ENCODE assay signal across 1 cellular context in genomic region chr17:77374170-77374936, GRCh38.
TF ChIP-seq lines count a peak whose summit lies in the region.

No MANE protein-coding gene starts in this region.

TF ChIP-seq in HepG2, 621 proteins besides CTCF, POLR2A, EP300 and RAD21 (continued from another document and continues in another):
- TF ChIP-seq GRHL1 (CRISPR knock-in tag; conservative IDR thresholded peaks at IDR 0.05) = no peak
- TF ChIP-seq KDM1A (CRISPR knock-in tag; IDR thresholded peaks at IDR 0.05) = no peak
- TF ChIP-seq ISX (CRISPR knock-in tag; conservative IDR thresholded peaks at IDR 0.05) = no peak
- TF ChIP-seq SPEN (CRISPR knock-in tag; IDR thresholded peaks at IDR 0.05; ENCODE audit: low read depth) = peak; percentile 44; the same call in 1 of the 2 replicates
- TF ChIP-seq ZNF768 (CRISPR knock-in tag; IDR thresholded peaks at IDR 0.05) = peak; percentile 33; the same call in 1 of the 2 replicates
- 0 out of 2 replicates have a peak, but pooled peaks have one; percentile 48 for TF ChIP-seq ZNF224 (CRISPR knock-in tag; IDR thresholded peaks at IDR 0.05)
- 0 out of 2 replicates have a peak, but pooled peaks have one; percentile 89 for TF ChIP-seq ZNF367 (CRISPR knock-in tag; IDR thresholded peaks at IDR 0.05; ENCODE audit: borderline replicate concordance)
- TF ChIP-seq THAP8 (CRISPR knock-in tag; IDR thresholded peaks at IDR 0.05; ENCODE audit: borderline replicate concordance) = peak; percentile 81; the same call in 1 of the 2 replicates
- TF ChIP-seq SNAPC5 (CRISPR knock-in tag; IDR thresholded peaks at IDR 0.05; ENCODE audit: borderline replicate concordance) = no peak
- TF ChIP-seq HNF1A (IDR thresholded peaks at IDR 0.05; ENCODE audit: low read depth) = no peak; the same call in 1 of the 2 replicates
- peak; percentile 55; the same call in 1 of the 2 replicates for TF ChIP-seq HNF1A (CRISPR knock-in tag; IDR thresholded peaks at IDR 0.05; ENCODE audit: borderline replicate concordance)
- TF ChIP-seq ZNF260 (CRISPR knock-in tag; IDR thresholded peaks at IDR 0.05; ENCODE audit: borderline replicate concordance, low read depth) = no peak
- TF ChIP-seq PATZ1 (CRISPR knock-in tag; IDR thresholded peaks at IDR 0.05) = peak; percentile 98
- TF ChIP-seq ZNF549 (CRISPR knock-in tag; IDR thresholded peaks at IDR 0.05) = no peak
- TF ChIP-seq ZSCAN12 (CRISPR knock-in tag; IDR thresholded peaks at IDR 0.05) = 0 out of 2 replicates have a peak, but pooled peaks have one; percentile 71
- no peak for TF ChIP-seq FOXP1 (IDR thresholded peaks at IDR 0.05)
- TF ChIP-seq FOXP1 (CRISPR knock-in tag; IDR thresholded peaks at IDR 0.05) = peak; percentile 73
- no peak for TF ChIP-seq NAIF1 (CRISPR knock-in tag; IDR thresholded peaks at IDR 0.05; ENCODE audit: borderline replicate concordance)
- TF ChIP-seq CREBL2 (CRISPR knock-in tag; IDR thresholded peaks at IDR 0.05; ENCODE audit: borderline replicate concordance) = 0 out of 2 replicates have a peak, but pooled peaks have one; percentile 38
- TF ChIP-seq ZNF280B (CRISPR knock-in tag; IDR thresholded peaks at IDR 0.05; ENCODE audit: borderline replicate concordance) = no peak; the same call in 1 of the 2 replicates
- peak; percentile 81 for TF ChIP-seq ZNF335 (CRISPR knock-in tag; IDR thresholded peaks at IDR 0.05)
- no peak for TF ChIP-seq ZBTB42 (CRISPR knock-in tag; IDR thresholded peaks at IDR 0.05)
- peak; percentile 23; the same call in 1 of the 2 replicates for TF ChIP-seq MAF1 (CRISPR knock-in tag; IDR thresholded peaks at IDR 0.05; ENCODE audit: borderline replicate concordance)
- no peak for TF ChIP-seq NBN (conservative IDR thresholded peaks at IDR 0.05)
- TF ChIP-seq NFKBIZ (CRISPR knock-in tag; IDR thresholded peaks at IDR 0.05) = no peak; the same call in 1 of the 2 replicates
- no peak for TF ChIP-seq IRX3 (CRISPR knock-in tag; IDR thresholded peaks at IDR 0.05; ENCODE audit: borderline replicate concordance, low read depth)
- peak; percentile 75; the same call in 1 of the 2 replicates for TF ChIP-seq ARID4A (CRISPR knock-in tag; IDR thresholded peaks at IDR 0.05; ENCODE audit: borderline replicate concordance)
- no peak for TF ChIP-seq NFYB (CRISPR knock-in tag; IDR thresholded peaks at IDR 0.05)
- TF ChIP-seq SMAD9 (CRISPR knock-in tag; IDR thresholded peaks at IDR 0.05) = no peak
- TF ChIP-seq HIVEP1 (CRISPR knock-in tag; IDR thresholded peaks at IDR 0.05) = peak; percentile 31; the same call in 1 of the 2 replicates
- TF ChIP-seq SRSF4 (IDR thresholded peaks at IDR 0.05; ENCODE audit: low read depth, low read length, poor library complexity, severe bottlenecking) = no peak
- TF ChIP-seq KMT2A (CRISPR knock-in tag; IDR thresholded peaks at IDR 0.05) = peak; percentile 83; the same call in 1 of the 2 replicates
- no peak for TF ChIP-seq ZNF841 (CRISPR knock-in tag; IDR thresholded peaks at IDR 0.05; ENCODE audit: borderline replicate concordance)
- TF ChIP-seq ZNF580 (CRISPR knock-in tag; IDR thresholded peaks at IDR 0.05; ENCODE audit: borderline replicate concordance, low read depth) = 0 out of 2 replicates have a peak, but pooled peaks have one; percentile 54
- no peak for TF ChIP-seq RFXANK (CRISPR knock-in tag; IDR thresholded peaks at IDR 0.05)
- TF ChIP-seq PAF1 (CRISPR knock-in tag; IDR thresholded peaks at IDR 0.05) = no peak
- peak; percentile 73; the same call in 1 of the 2 replicates for TF ChIP-seq HOXA5 (CRISPR knock-in tag; IDR thresholded peaks at IDR 0.05)
- no peak for TF ChIP-seq NPAS2 (CRISPR knock-in tag; IDR thresholded peaks at IDR 0.05; ENCODE audit: borderline replicate concordance)
- no peak for TF ChIP-seq GLMP (CRISPR knock-in tag; IDR thresholded peaks at IDR 0.05; ENCODE audit: borderline replicate concordance)
- no peak for TF ChIP-seq U2AF2 (IDR thresholded peaks at IDR 0.05; ENCODE audit: low read depth, low read length)
- peak; percentile 48; the same call in 1 of the 2 replicates for TF ChIP-seq ESRRA (CRISPR knock-in tag; IDR thresholded peaks at IDR 0.05; ENCODE audit: low read depth)
- 0 out of 2 replicates have a peak, but pooled peaks have one; percentile 50 for TF ChIP-seq ZNF431 (CRISPR knock-in tag; IDR thresholded peaks at IDR 0.05; ENCODE audit: borderline replicate concordance, low read depth)
- TF ChIP-seq ZNF674 (CRISPR knock-in tag; IDR thresholded peaks at IDR 0.05; ENCODE audit: low read depth) = no peak
- no peak for TF ChIP-seq PREB (CRISPR knock-in tag; IDR thresholded peaks at IDR 0.05)
- TF ChIP-seq IKZF1 (IDR thresholded peaks at IDR 0.05) = no peak
- no peak for TF ChIP-seq ZSCAN20 (CRISPR knock-in tag; IDR thresholded peaks at IDR 0.05; ENCODE audit: borderline replicate concordance)
- no peak for TF ChIP-seq XBP1 (CRISPR knock-in tag; IDR thresholded peaks at IDR 0.05)
